ENCODE assay signal across 2 cellular contexts in genomic region chr17:42260318-42260717, GRCh38.
TF ChIP-seq lines count a peak whose summit lies in the region.

No MANE protein-coding gene starts in this region.

TF ChIP-seq in HEK293, 187 proteins besides CTCF, POLR2A, EP300 and RAD21 (continued from another document):
- TF ChIP-seq SETDB1 (IDR thresholded peaks at IDR 0.05; ENCODE audit: insufficient read length, low read length) (peak; percentile 17), ZNF132 (tag by site-specific recombination; IDR thresholded peaks at IDR 0.05; ENCODE audit: borderline replicate concordance) (no peak), ZNF571 (tag by site-specific recombination; IDR thresholded peaks at IDR 0.05) (no peak), ZNF121 (tag by site-specific recombination; IDR thresholded peaks at IDR 0.05) (peak; percentile 98), ZNF24 (tag by site-specific recombination; IDR thresholded peaks at IDR 0.05) (no peak), BCL11B (tag by site-specific recombination; IDR thresholded peaks at IDR 0.05; ENCODE audit: low read depth) (no peak), GLIS1 (tag by site-specific recombination; IDR thresholded peaks at IDR 0.05) (0 out of 2 replicates have a peak, but pooled peaks have one; percentile 22), ZNF610 (tag by site-specific recombination; IDR thresholded peaks at IDR 0.05; ENCODE audit: borderline replicate concordance) (no peak), ZBTB10 (tag by site-specific recombination; IDR thresholded peaks at IDR 0.05) (no peak), ZNF324 (tag by site-specific recombination; IDR thresholded peaks at IDR 0.05) (no peak), ZNF10 (tag by site-specific recombination; IDR thresholded peaks at IDR 0.05) (no peak), ZNF404 (tag by site-specific recombination; IDR thresholded peaks at IDR 0.05) (no peak), PRDM10 (tag by site-specific recombination; IDR thresholded peaks at IDR 0.05) (no peak), ZNF155 (tag by site-specific recombination; IDR thresholded peaks at IDR 0.05) (no peak)

TF ChIP-seq in K562, 482 proteins besides CTCF, POLR2A, EP300 and RAD21 (continued from another document):
- no peak for TF ChIP-seq HOMEZ (CRISPR knock-in tag; IDR thresholded peaks at IDR 0.05)
- TF ChIP-seq PHB (CRISPR knock-in tag; IDR thresholded peaks at IDR 0.05) = no peak
- TF ChIP-seq DMBX1 (CRISPR knock-in tag; IDR thresholded peaks at IDR 0.05; ENCODE audit: borderline replicate concordance) = no peak
